9 cellular contexts compared by ENCODE assay signal in genomic region chr11:8768625-8769333, GRCh38.
DNase-seq lines count a peak whose midpoint lies in the region; ATAC-seq and TF ChIP-seq lines count a peak whose summit lies in the region.
"Had no signal": no experiment of that assay in that cellular context is flagged by ENCODE, and none has a peak within 500 bp of the region (broad histone marks: within the 10 kb centered on the region; RNA-seq: fewer than 3 reads in every experiment).

No MANE protein-coding gene starts in this region.

- no peak overlapping the region for H4K5ac ChIP-seq in mesendoderm (ENCODE audit: low read length)

- TF ChIP-seq CTCF in AG04449 (IDR thresholded peaks at IDR 0.05; ENCODE audit: insufficient read depth, low read length, missing control alignments) (peak; percentile 54), endodermal cell (conservative IDR thresholded peaks at IDR 0.05) (peak; percentile 61)
- TF ChIP-seq CTCF in CD8-positive, alpha-beta T cell (IDR thresholded peaks at IDR 0.05), result no peak

- H2BK120ac ChIP-seq in mesendoderm (ENCODE audit: low read depth, low read length) (no peak overlapping the region), neuronal stem cell (ENCODE audit: low read depth, low read length) (no peak overlapping the region)

- H3K9me3 ChIP-seq in MG63 (no peaks in the 10 kb centered on the region), endodermal cell (ENCODE audit: control insufficient read depth, low read length) (no peaks in the 10 kb centered on the region), neuronal stem cell (replicated peaks in 1 of 2; ENCODE audit: control insufficient read depth in 2 of 2, insufficient read depth in 1 of 2, low read depth in 1 of 2, low read length in 2 of 2) (no peaks in the 10 kb centered on the region)
- no peaks in the 10 kb centered on the region for H3K9me3 ChIP-seq in CD8-positive, alpha-beta T cell (ENCODE audit: low read length)

- H3K9me3 Mint-ChIP-seq in endodermal cell, result no peaks in the 10 kb centered on the region
- H3K9me3 Mint-ChIP-seq in CD8-positive, alpha-beta T cell, result no peaks in the 10 kb centered on the region

- H3K4ac ChIP-seq in mesendoderm (ENCODE audit: low read depth, low read length) (no peak overlapping the region), neuronal stem cell (ENCODE audit: low read length) (no peak overlapping the region)

- no peaks in the 10 kb centered on the region for H3K27me3 Mint-ChIP-seq in endodermal cell (ENCODE audit: insufficient read depth)
- no peaks in the 10 kb centered on the region for H3K27me3 Mint-ChIP-seq in CD8-positive, alpha-beta T cell (ENCODE audit: low read depth)

- peaks cover 5% of the 10 kb centered on the region for H3K36me3 Mint-ChIP-seq in endodermal cell (ENCODE audit: low read depth)
- H3K36me3 Mint-ChIP-seq in CD8-positive, alpha-beta T cell, result no peaks in the 10 kb centered on the region

- H3K4me3 ChIP-seq in AG04449 (ENCODE audit: low read depth, low read length) (no peak overlapping the region), MG63 (no peak overlapping the region), endodermal cell (ENCODE audit: low read length) (no peak overlapping the region), mesendoderm (ENCODE audit: low read length) (no peak overlapping the region), neuronal stem cell (ENCODE audit: low read length in 2 of 2) (no peak overlapping the region)
- H3K4me3 ChIP-seq in CD8-positive, alpha-beta T cell (ENCODE audit: low read depth, low read length), result no peak overlapping the region

- no peaks in the 10 kb centered on the region for H3K27me3 ChIP-seq in MG63
- H3K27me3 ChIP-seq in endodermal cell (ENCODE audit: control insufficient read depth, insufficient read depth, low read length, poor library complexity, severe bottlenecking), result no peaks in the 10 kb centered on the region
- H3K27me3 ChIP-seq in mesendoderm (ENCODE audit: insufficient read depth, low read length, poor library complexity), result no peaks in the 10 kb centered on the region
- H3K27me3 ChIP-seq in neuronal stem cell (ENCODE audit: control insufficient read depth in 3 of 3, insufficient read depth in 3 of 3, low read depth in 1 of 3, low read length in 3 of 3), result no peaks in the 10 kb centered on the region
- H3K27me3 ChIP-seq in CD8-positive, alpha-beta T cell (ENCODE audit: insufficient read depth, low read length), result no peaks in the 10 kb centered on the region

- H3K4me3 Mint-ChIP-seq in endodermal cell, result no peak overlapping the region
- H3K4me3 Mint-ChIP-seq in CD8-positive, alpha-beta T cell, result no peak overlapping the region

- H3K27ac Mint-ChIP-seq in endodermal cell, result peak overlapping the region; percentile 69
- H3K27ac Mint-ChIP-seq in CD8-positive, alpha-beta T cell, result no peak overlapping the region

- H2BK5ac ChIP-seq in mesendoderm (ENCODE audit: low read length) (no peak overlapping the region), neuronal stem cell (ENCODE audit: low read length) (no peak overlapping the region)

- H3K36me3 ChIP-seq in MG63 (no peaks in the 10 kb centered on the region), endodermal cell (ENCODE audit: control insufficient read depth, insufficient read depth, low read length) (peaks cover 62% of the 10 kb centered on the region), mesendoderm (ENCODE audit: control insufficient read depth, insufficient read depth, low read length) (no peaks in the 10 kb centered on the region), neuronal stem cell (replicated peaks in 1 of 2; ENCODE audit: control insufficient read depth in 2 of 2, insufficient read depth in 2 of 2, low read length in 2 of 2) (peaks cover 4 to 22% of the 10 kb centered on the region in 2 donors)
- H3K36me3 ChIP-seq in CD8-positive, alpha-beta T cell (ENCODE audit: insufficient read depth, low read length), result no peaks in the 10 kb centered on the region

- no peak overlapping the region for H3K27ac ChIP-seq in endodermal cell (ENCODE audit: low read depth, low read length)
- H3K27ac ChIP-seq in mesendoderm (ENCODE audit: low read depth, low read length), result no peak overlapping the region
- no peak overlapping the region for H3K27ac ChIP-seq in neuronal stem cell (replicated peaks; ENCODE audit: low read length)
- H3K27ac ChIP-seq in CD8-positive, alpha-beta T cell (ENCODE audit: low read depth, low read length), result no peak overlapping the region

- no peak overlapping the region for H4K91ac ChIP-seq in neuronal stem cell (ENCODE audit: low read depth, low read length, poor library complexity)

- peak overlapping the region; percentile 10 for H3K56ac ChIP-seq in mesendoderm (ENCODE audit: low read length)

- H4K8ac ChIP-seq in mesendoderm (ENCODE audit: low read depth, low read length), result no peak overlapping the region
- no peak overlapping the region for H4K8ac ChIP-seq in neuronal stem cell (ENCODE audit: low read depth, low read length)

- H2BK15ac ChIP-seq in mesendoderm (replicated peaks; ENCODE audit: low read depth) (no peak overlapping the region), neuronal stem cell (ENCODE audit: low read length) (no peak overlapping the region)

- intact Hi-C loops in CD8-positive, alpha-beta T cell (cut with DNase I, micrococcal nuclease), result no loop called here

- H2BK12ac ChIP-seq in neuronal stem cell (ENCODE audit: low read length), result no peak overlapping the region

- H2AFZ ChIP-seq in neuronal stem cell (ENCODE audit: low read length), result no peak overlapping the region

- CTCF ChIA-PET in AG04449 (lab: Yijun Ruan, JAX), result interaction anchor here (0.6 to 2.0 kb wide), 12 partner anchors 9 to 218 kb away, joined by 3 to 8 read pairs (median 4); no protein-coding TSS in a partner anchor
- CTCF ChIA-PET in CD8-positive, alpha-beta T cell (lab: Charles Lee), result no interaction called here

- no peak overlapping the region for H3K9ac ChIP-seq in endodermal cell (ENCODE audit: extremely low read depth, low read length, poor library complexity, severe bottlenecking)
- H3K9ac ChIP-seq in mesendoderm (ENCODE audit: low read length), result no peak overlapping the region
- H3K9ac ChIP-seq in neuronal stem cell (ENCODE audit: low read depth, low read length, poor library complexity), result no peak overlapping the region

- no peak overlapping the region for H2AK5ac ChIP-seq in mesendoderm (ENCODE audit: low read length)
- no peak overlapping the region for H2AK5ac ChIP-seq in neuronal stem cell (ENCODE audit: low read depth, low read length)

- POLR2A ChIA-PET in AG04449 (lab: Yijun Ruan, JAX), result interaction anchor here (0.6 to 1.9 kb wide), 8 partner anchors 18 to 58 kb away, joined by 3 to 11 read pairs (median 3); a partner anchor contains a TSS
- POLR2A ChIA-PET in CD8-positive, alpha-beta T cell (lab: Charles Lee), result no interaction called here

- H3K23ac ChIP-seq in mesendoderm (ENCODE audit: low read length) (no peak overlapping the region), neuronal stem cell (ENCODE audit: low read depth, low read length, poor library complexity) (no peak overlapping the region)

- no peak for ATAC-seq in HG02798 (IDR thresholded peaks at IDR 0.05; ENCODE audit: poor library complexity, unreplicated experiment)
- ATAC-seq in CD8-positive, alpha-beta T cell, result no peak

- 80 to 93% methylated on average over 1 to 3 of the region's 3 CpGs for WGBS in endodermal cell (ENCODE audit: insufficient coverage in 1 of 2, insufficient read length in 1 of 2), 2 experiments
- WGBS in mesendoderm (ENCODE audit: extremely low coverage, insufficient coverage, low lambda C conversion rate), result no CpG with 5 or more reads among the region's 3 CpGs
- no CpG with 5 or more reads among the region's 3 CpGs for WGBS in neuronal stem cell (ENCODE audit: extremely low coverage in 2 of 2, insufficient read length in 2 of 2, insufficient replicate concordance in 1 of 2), 2 donors

- DNase-seq in AG04449 (ENCODE audit: low read depth, low spot score), result peak; percentile 63
- DNase-seq in MG63, result peak; percentile 66
- DNase-seq in endodermal cell, result peak; percentile 65
- DNase-seq in mesendoderm, result peak; percentile 80
- no peak for DNase-seq in neuronal stem cell (ENCODE audit: low spot score)
- no peak for DNase-seq in stimulated activated CD4-positive, alpha-beta T cell treated with anti-CD3 and anti-CD28 coated beads, Interleukin-1b, Interleukin-23, amount 100 ng/mL, for 48 hours
- no peak for DNase-seq in CD8-positive, alpha-beta T cell
- DNase-seq: NCI-H1105 had no signal

- no peak overlapping the region for H3K4me2 ChIP-seq in mesendoderm (ENCODE audit: low read length)
- H3K4me2 ChIP-seq in neuronal stem cell (ENCODE audit: insufficient read depth, low read length, poor library complexity, severe bottlenecking), result no peak overlapping the region

- no peak overlapping the region for H3K18ac ChIP-seq in mesendoderm (ENCODE audit: low read length)
- H3K18ac ChIP-seq in neuronal stem cell (ENCODE audit: low read length), result no peak overlapping the region

- no peak overlapping the region for H3K14ac ChIP-seq in neuronal stem cell (ENCODE audit: low read length)

- peaks cover 4% of the 10 kb centered on the region for H3K79me1 ChIP-seq in mesendoderm (ENCODE audit: low read length)
- peaks cover 4% of the 10 kb centered on the region for H3K79me1 ChIP-seq in neuronal stem cell (ENCODE audit: low read depth, low read length)

- H3K4me1 ChIP-seq in endodermal cell (ENCODE audit: control insufficient read depth, insufficient read depth, low read length) (peaks cover 14% of the 10 kb centered on the region), mesendoderm (ENCODE audit: control insufficient read depth, low read depth, low read length) (peaks cover 17% of the 10 kb centered on the region), neuronal stem cell (ENCODE audit: control insufficient read depth in 2 of 2, insufficient read depth in 1 of 2, low read depth in 1 of 2, low read length in 2 of 2) (peaks cover 14 to 16% of the 10 kb centered on the region in 2 donors)
- no peaks in the 10 kb centered on the region for H3K4me1 ChIP-seq in CD8-positive, alpha-beta T cell (ENCODE audit: insufficient read depth, low read length)

- H3K79me2 ChIP-seq in mesendoderm (ENCODE audit: control insufficient read depth, insufficient read depth, low read length), result no peaks in the 10 kb centered on the region

- H3K4me1 Mint-ChIP-seq in endodermal cell, result peaks cover 39% of the 10 kb centered on the region
- H3K4me1 Mint-ChIP-seq in CD8-positive, alpha-beta T cell (ENCODE audit: low read depth), result no peaks in the 10 kb centered on the region

Comparison
In these comparisons a context has a peak if more than half of its experiments do, and no peak if none do; other contexts are left out.
1. DNase-seq: peak in AG04449 (single experiment), MG63 (single experiment), endodermal cell (single experiment) and mesendoderm (single experiment); none in neuronal stem cell (single experiment), stimulated activated CD4-positive, alpha-beta T cell treated with anti-CD3 and anti-CD28 coated beads, Interleukin-1b, Interleukin-23, amount 100 ng/mL, for 48 hours (single experiment) and CD8-positive, alpha-beta T cell (0 of 7).